ENCODE assay signal across 22 cellular contexts in genomic region chr13:98954313-98954712, GRCh38. TPM values are rescaled to one million over a fixed set of nuclear protein-coding genes. Genes with fewer than 3 reads are reported as not detected.
DNase-seq lines count a peak whose midpoint lies in the region; ATAC-seq and TF ChIP-seq lines count a peak whose summit lies in the region.
"Had no signal": no experiment of that assay in that cellular context is flagged by ENCODE, and none has a peak within 500 bp of the region (broad histone marks: within the 10 kb centered on the region; RNA-seq: fewer than 3 reads in every experiment).

No MANE protein-coding gene starts in this region.

- H3K27me3 Mint-ChIP-seq in CD8-positive, alpha-beta T cell (ENCODE audit: low read depth) = no peaks in the 10 kb centered on the region
- no peaks in the 10 kb centered on the region for H3K27me3 Mint-ChIP-seq in nephron progenitor cell (ENCODE audit: low read depth, poor library complexity)
- H3K27me3 Mint-ChIP-seq: CD4-positive, alpha-beta T cell had no signal

- TF ChIP-seq POLR2A in testis (IDR thresholded peaks at IDR 0.05) = no peak

- H3K4me1 ChIP-seq in CD8-positive, alpha-beta T cell (ENCODE audit: insufficient read depth, low read length) = no peaks in the 10 kb centered on the region
- H3K4me1 ChIP-seq in NT2/D1 (ENCODE audit: insufficient read depth, insufficient read length) (peaks cover 2% of the 10 kb centered on the region), testis (no peaks in the 10 kb centered on the region)
- H3K4me1 ChIP-seq: BLaER1, HAP-1, SJSA1 had no signal

- intact Hi-C loops in CD8-positive, alpha-beta T cell (cut with DNase I, micrococcal nuclease) = loop anchor here in 1 of 2 experiments (5.0 kb wide), 1 partner anchor 82 kb away; no protein-coding TSS in a partner anchor
- intact Hi-C loops in testis (cut with DNase I; ENCODE audit: low total_unique reads) = no loop called here

- H3K27ac ChIP-seq in CD8-positive, alpha-beta T cell (ENCODE audit: low read depth, low read length) = no peak overlapping the region
- H3K27ac ChIP-seq in testis = no peak overlapping the region
- H3K27ac ChIP-seq: 22Rv1, BLaER1, SJSA1 had no signal

- no peaks in the 10 kb centered on the region for H3K9me3 Mint-ChIP-seq in CD8-positive, alpha-beta T cell
- H3K9me3 Mint-ChIP-seq in nephron progenitor cell = no peaks in the 10 kb centered on the region
- H3K9me3 Mint-ChIP-seq: CD4-positive, alpha-beta T cell had no signal

- 95% methylated on average over 4 of the region's 4 CpGs for WGBS in testis, 2 donors

- H3K4me1 Mint-ChIP-seq in CD8-positive, alpha-beta T cell (ENCODE audit: low read depth) = peaks cover 27% of the 10 kb centered on the region
- peaks cover 31% of the 10 kb centered on the region for H3K4me1 Mint-ChIP-seq in nephron progenitor cell

- no peaks in the 10 kb centered on the region for H3K9me3 ChIP-seq in CD8-positive, alpha-beta T cell (ENCODE audit: low read length)
- no peaks in the 10 kb centered on the region for H3K9me3 ChIP-seq in NT2/D1 (ENCODE audit: insufficient read depth, low read length)
- no peaks in the 10 kb centered on the region for H3K9me3 ChIP-seq in testis
- H3K9me3 ChIP-seq: BLaER1, HAP-1, SJSA1 had no signal

- H3K36me3 Mint-ChIP-seq in CD8-positive, alpha-beta T cell = peaks cover 46% of the 10 kb centered on the region
- H3K36me3 Mint-ChIP-seq in nephron progenitor cell (ENCODE audit: low read depth) = no peaks in the 10 kb centered on the region

- peaks cover 3% of the 10 kb centered on the region for H3K36me3 ChIP-seq in CD8-positive, alpha-beta T cell (ENCODE audit: insufficient read depth, low read length)
- no peaks in the 10 kb centered on the region for H3K36me3 ChIP-seq in NT2/D1 (ENCODE audit: insufficient read depth, insufficient read length, low read length)
- H3K36me3 ChIP-seq in testis (ENCODE audit: low read depth, missing control alignments) = no peaks in the 10 kb centered on the region
- H3K36me3 ChIP-seq: BLaER1, HAP-1, SJSA1 had no signal

- DNase-seq in CD8-positive, alpha-beta T cell = no peak
- DNase-seq in NT2/D1 (ENCODE audit: low read depth, low spot score) (peak; percentile 33), choroid plexus epithelial cell (ENCODE audit: low read depth) (peak; percentile 54), nephron progenitor cell (no peak), putamen (ENCODE audit: low spot score) (no peak), KG1 (lab: John Stamatoyannopoulos, UW) (no peak), MV-4-11 (lab: John Stamatoyannopoulos, UW) (no peak), testis (no peak)
- DNase-seq: ACHN; CD4-positive, alpha-beta T cell; DMS153; IMR-90; Karpas-422; NCI-H1694; NCI-H2081 treated with DMSO at 0.1 percent for 48 hours; NCI-H2171 treated with DMSO at 0.1 percent for 48 hours; NCI-H526 had no signal

- TF ChIP-seq CTCF in CD8-positive, alpha-beta T cell (IDR thresholded peaks at IDR 0.05) = no peak
- TF ChIP-seq CTCF in choroid plexus epithelial cell (conservative IDR thresholded peaks at IDR 0.05; ENCODE audit: low read depth, low read length) (no peak), nephron progenitor cell (IDR thresholded peaks at IDR 0.05) (no peak), testis (IDR thresholded peaks at IDR 0.05) (no peak)

- no peak overlapping the region for H3K4me3 Mint-ChIP-seq in CD8-positive, alpha-beta T cell
- H3K4me3 Mint-ChIP-seq in nephron progenitor cell = no peak overlapping the region
- H3K4me3 Mint-ChIP-seq: CD4-positive, alpha-beta T cell had no signal

- no peak overlapping the region for H3K9ac ChIP-seq in NT2/D1 (ENCODE audit: insufficient read length, low read depth)
- H3K9ac ChIP-seq: BLaER1 had no signal

- peak overlapping the region; percentile 37 for H3K27ac Mint-ChIP-seq in CD8-positive, alpha-beta T cell
- peak overlapping the region; percentile 29 for H3K27ac Mint-ChIP-seq in nephron progenitor cell
- H3K27ac Mint-ChIP-seq: CD4-positive, alpha-beta T cell had no signal

- H3K4me3 ChIP-seq in CD8-positive, alpha-beta T cell (ENCODE audit: low read depth, low read length) = no peak overlapping the region
- no peak overlapping the region for H3K4me3 ChIP-seq in NT2/D1 (ENCODE audit: insufficient read length, low read depth)
- H3K4me3 ChIP-seq in choroid plexus epithelial cell (ENCODE audit: low read depth, low read length) = no peak overlapping the region
- no peak overlapping the region for H3K4me3 ChIP-seq in testis
- H3K4me3 ChIP-seq: BLaER1, HAP-1, SJSA1 had no signal

- POLR2A ChIA-PET in CD8-positive, alpha-beta T cell (lab: Charles Lee) = no interaction called here

- no peak for ATAC-seq in CD8-positive, alpha-beta T cell
- ATAC-seq: Right ventricle myocardium inferior had no signal

- CTCF ChIA-PET in CD8-positive, alpha-beta T cell (lab: Charles Lee) = no interaction called here

- no peaks in the 10 kb centered on the region for H3K27me3 ChIP-seq in CD8-positive, alpha-beta T cell (ENCODE audit: insufficient read depth, low read length)
- H3K27me3 ChIP-seq in NT2/D1 (ENCODE audit: insufficient read depth, insufficient read length) (no peaks in the 10 kb centered on the region), testis (no peaks in the 10 kb centered on the region)
- H3K27me3 ChIP-seq: BLaER1, SJSA1 had no signal

RNA-seq across cellular contexts. Expression of gene DOCK9, which starts 23.6 kb away (rescaled TPM):
- total RNA-seq in CD8-positive, alpha-beta T cell = 10 to 100 TPM; 66.3 to 75.5 TPM
- total RNA-seq in testis = 10 to 100 TPM; 63.4 to 74.9 TPM
- 48.0 TPM for polyA plus RNA-seq in testis (ENCODE audit: insufficient read depth, low read depth, low replicate concordance)

Comparison
In these comparisons a context has a peak if more than half of its experiments do, and no peak if none do; other contexts are left out.
1. DNase-seq: peak in NT2/D1 (single experiment) and choroid plexus epithelial cell (single experiment); none in CD8-positive, alpha-beta T cell (0 of 7), nephron progenitor cell (single experiment), putamen (single experiment), KG1 (single experiment), MV-4-11 (single experiment) and testis (single experiment).